Comparison of ENCODE assay signal across 10 cellular contexts in genomic region chr17:2194778-2195417, GRCh38.
DNase-seq lines count a peak whose midpoint lies in the region; ATAC-seq and TF ChIP-seq lines count a peak whose summit lies in the region.
"Had no signal": no experiment of that assay in that cellular context is flagged by ENCODE, and none has a peak within 500 bp of the region (broad histone marks: within the 10 kb centered on the region; RNA-seq: fewer than 3 reads in every experiment).

No MANE protein-coding gene starts in this region.

- intact Hi-C loops in Right ventricle myocardium inferior (cut with DNase I), result no loop called here

- H3K27me3 ChIP-seq in cardiac muscle cell (no peaks in the 10 kb centered on the region), RWPE2 (ENCODE audit: insufficient read depth, poor library complexity, severe bottlenecking) (no peaks in the 10 kb centered on the region), iPS DF 6.9 (ENCODE audit: control insufficient read depth, insufficient read depth, low read length) (no peaks in the 10 kb centered on the region)

- H3K9me3 Mint-ChIP-seq in activated CD4-positive, alpha-beta memory T cell treated with anti-CD3 and anti-CD28 coated beads, Interleukin-2, amount 10 ng/mL, durations not matched to agents 7 days and 5 days, result no peaks in the 10 kb centered on the region

- ATAC-seq in Right ventricle myocardium inferior (no peak), RWPE2 (ENCODE audit: low read depth) (no peak), GM18519 (IDR thresholded peaks at IDR 0.05; ENCODE audit: low FRiP score, unreplicated experiment) (no peak), HG03025 (IDR thresholded peaks at IDR 0.05; ENCODE audit: low FRiP score, unreplicated experiment) (no peak)
- ATAC-seq: HCT116 had no signal

- no peaks in the 10 kb centered on the region for H3K27me3 Mint-ChIP-seq in activated CD4-positive, alpha-beta memory T cell treated with anti-CD3 and anti-CD28 coated beads, Interleukin-2, amount 10 ng/mL, durations not matched to agents 7 days and 5 days

- no peak overlapping the region for H3K27ac Mint-ChIP-seq in activated CD4-positive, alpha-beta memory T cell treated with anti-CD3 and anti-CD28 coated beads, Interleukin-2, amount 10 ng/mL, durations not matched to agents 7 days and 5 days

- peaks cover 35% of the 10 kb centered on the region for H3K36me3 Mint-ChIP-seq in activated CD4-positive, alpha-beta memory T cell treated with anti-CD3 and anti-CD28 coated beads, Interleukin-2, amount 10 ng/mL, durations not matched to agents 7 days and 5 days (ENCODE audit: low read depth)

- H3K4me3 ChIP-seq in cardiac muscle cell (no peak overlapping the region), RWPE2 (ENCODE audit: severe bottlenecking) (no peak overlapping the region), iPS DF 6.9 (ENCODE audit: low read length) (no peak overlapping the region)

- H3K4me3 Mint-ChIP-seq in activated CD4-positive, alpha-beta memory T cell treated with anti-CD3 and anti-CD28 coated beads, Interleukin-2, amount 10 ng/mL, durations not matched to agents 7 days and 5 days, result no peak overlapping the region

- H3K36me3 ChIP-seq in cardiac muscle cell (no peaks in the 10 kb centered on the region), RWPE2 (ENCODE audit: low read depth) (no peaks in the 10 kb centered on the region), iPS DF 6.9 (ENCODE audit: control insufficient read depth, insufficient read depth, low read length) (no peaks in the 10 kb centered on the region)

- POLR2A ChIA-PET in activated CD4-positive, alpha-beta memory T cell treated with anti-CD3 and anti-CD28 coated beads, Interleukin-2, amount 10 ng/mL, durations not matched to agents 7 days and 5 days (lab: Charles Lee), result interaction anchor here (1.1 to 1.6 kb wide), 2 partner anchors 19 to 50 kb away, joined by 3 to 4 read pairs; no protein-coding TSS in a partner anchor

- TF ChIP-seq CTCF in cardiac muscle cell (IDR thresholded peaks at IDR 0.05; ENCODE audit: low read depth, low read length) (no peak), RWPE2 (IDR thresholded peaks at IDR 0.05; ENCODE audit: poor library complexity, severe bottlenecking) (no peak)

- H3K9me3 ChIP-seq in cardiac muscle cell (ENCODE audit: low read depth) (no peaks in the 10 kb centered on the region), RWPE2 (ENCODE audit: severe bottlenecking) (no peaks in the 10 kb centered on the region), iPS DF 6.9 (ENCODE audit: control insufficient read depth, insufficient read depth, low read length) (no peaks in the 10 kb centered on the region)

- WGBS in iPS DF 6.9 (ENCODE audit: insufficient coverage, insufficient read length), result no CpG with 5 or more reads among the region's 7 CpGs

- CTCF ChIA-PET in activated CD4-positive, alpha-beta memory T cell treated with anti-CD3 and anti-CD28 coated beads, Interleukin-2, amount 10 ng/mL, durations not matched to agents 7 days and 5 days (lab: Charles Lee), result no interaction called here

- peaks cover 51% of the 10 kb centered on the region for H3K4me1 Mint-ChIP-seq in activated CD4-positive, alpha-beta memory T cell treated with anti-CD3 and anti-CD28 coated beads, Interleukin-2, amount 10 ng/mL, durations not matched to agents 7 days and 5 days

- H3K27ac ChIP-seq in cardiac muscle cell, result peak overlapping the region; percentile 31
- H3K27ac ChIP-seq in RWPE2 (ENCODE audit: poor library complexity, severe bottlenecking), result peak overlapping the region; percentile 95
- H3K27ac ChIP-seq in iPS DF 6.9 (ENCODE audit: low read length), result no peak overlapping the region
- H3K27ac ChIP-seq: HL-60 had no signal

- H3K4me1 ChIP-seq in cardiac muscle cell (ENCODE audit: low read depth) (peaks cover 5% of the 10 kb centered on the region), RWPE2 (ENCODE audit: insufficient read depth, poor library complexity, severe bottlenecking) (peaks cover 28% of the 10 kb centered on the region), iPS DF 6.9 (ENCODE audit: control insufficient read depth, insufficient read depth, low read length) (peaks cover 1% of the 10 kb centered on the region; the same call in 1 of the 2 replicates)

- DNase-seq in cardiac muscle cell (ENCODE audit: low read depth in 1 of 2, low spot score in 1 of 2) (no peak), Right ventricle myocardium inferior (ENCODE audit: missing footprints) (no peak), RWPE2 (ENCODE audit: low spot score) (no peak), iPS DF 6.9 (ENCODE audit: low read depth, low spot score) (peak; percentile 72), NCI-H748 (lab: John Stamatoyannopoulos, UW; ENCODE audit: unreplicated experiment) (no peak)
- DNase-seq in activated CD4-positive, alpha-beta memory T cell treated with anti-CD3 and anti-CD28 coated beads, Interleukin-2, amount 10 ng/mL, durations not matched to agents 7 days and 5 days, result no peak
